8 cellular contexts compared by ENCODE assay signal in genomic region chr19:14118165-14119051, GRCh38. TPM values are rescaled to one million over a fixed set of nuclear protein-coding genes. Genes with fewer than 3 reads are reported as not detected.
DNase-seq lines count a peak whose midpoint lies in the region; ATAC-seq and TF ChIP-seq lines count a peak whose summit lies in the region.

No MANE protein-coding gene starts in this region.

- no peaks in the 10 kb centered on the region; the same call in 1 of the 2 replicates for H3K9me3 ChIP-seq in AG04450 (ENCODE audit: control insufficient read depth, insufficient read depth, low read length)
- no peaks in the 10 kb centered on the region for H3K9me3 ChIP-seq in HUES64 (ENCODE audit: insufficient read depth, low read depth, low read length)
- no peaks in the 10 kb centered on the region for H3K9me3 ChIP-seq in iPS-15b (ENCODE audit: control insufficient read depth, insufficient read depth, low read length)

- no peak for DNase-seq in AG04450 (ENCODE audit: low read depth, low spot score)
- DNase-seq in SKM-1 treated with dmso at 0.1 percent for 144 hours (lab: John Stamatoyannopoulos, UW; ENCODE audit: unreplicated experiment): peak; percentile 89
- peak; percentile 9 for DNase-seq in retinal pigment epithelial cell (ENCODE audit: low read depth)
- no peak for DNase-seq in hepatic stellate cell (ENCODE audit: low spot score)

- no peak for TF ChIP-seq CTCF in AG04450 (IDR thresholded peaks at IDR 0.05; ENCODE audit: low read depth, low read length)
- TF ChIP-seq CTCF in brain (conservative IDR thresholded peaks at IDR 0.05): no peak
- no peak for TF ChIP-seq CTCF in retinal pigment epithelial cell (conservative IDR thresholded peaks at IDR 0.05; ENCODE audit: low read depth, low read length)

- POLR2A ChIA-PET in AG04450 (lab: Yijun Ruan, JAX): interaction anchor here (0.5 to 1.2 kb wide), 6 partner anchors 12 to 286 kb away, joined by 3 to 6 read pairs (median 4); partner anchors contain the start of gene ASF1B

- CTCF ChIA-PET in AG04450 (lab: Charles Lee): interaction anchor here (1.5 kb wide), 1 partner anchor 18 kb away, joined by 7 read pairs; the partner anchor contains the start of gene ASF1B

- H3K27me3 ChIP-seq in AG04450 (ENCODE audit: control insufficient read depth, insufficient read depth, low read length) (no peaks in the 10 kb centered on the region), HUES64 (ENCODE audit: insufficient read depth, low read length) (no peaks in the 10 kb centered on the region), iPS-15b (ENCODE audit: control insufficient read depth, insufficient read depth, low read length) (no peaks in the 10 kb centered on the region)

- 13% methylated on average over 59 of the region's 61 CpGs for WGBS in HUES64

- H3K27me3 Mint-ChIP-seq in brain: peaks cover 7% of the 10 kb centered on the region

- H3K36me3 Mint-ChIP-seq in brain: no peaks in the 10 kb centered on the region

- no peaks in the 10 kb centered on the region for H3K9me3 Mint-ChIP-seq in brain

- peak; percentile 37 for ATAC-seq in GM18907 (IDR thresholded peaks at IDR 0.05; ENCODE audit: unreplicated experiment)

- H3K4me3 Mint-ChIP-seq in brain: peak overlapping the region; percentile 88 to 96 (median 91)

- peaks cover 10% of the 10 kb centered on the region for H3K4me1 ChIP-seq in HUES64 (ENCODE audit: insufficient read depth, low read length)
- peaks cover 5% of the 10 kb centered on the region for H3K4me1 ChIP-seq in iPS-15b (ENCODE audit: control insufficient read depth, insufficient read depth, low read length)

- H3K4me3 ChIP-seq in AG04450 (ENCODE audit: low read depth, low read length) (peak overlapping the region; percentile 55), HUES64 (ENCODE audit: low read length) (peak overlapping the region; percentile 61), iPS-15b (ENCODE audit: low read depth, low read length) (peak overlapping the region; percentile 74), retinal pigment epithelial cell (ENCODE audit: low read length) (peak overlapping the region; percentile 48)

- peaks cover 47% of the 10 kb centered on the region for H3K4me1 Mint-ChIP-seq in brain

- H3K36me3 ChIP-seq in HUES64 (ENCODE audit: insufficient read depth, low read length): peaks cover 12% of the 10 kb centered on the region
- H3K36me3 ChIP-seq in iPS-15b (ENCODE audit: control insufficient read depth, insufficient read depth, low read length): peaks cover 10% of the 10 kb centered on the region

- H3K27ac ChIP-seq in AG04450 (ENCODE audit: low read depth, low read length): peak overlapping the region; percentile 97
- peak overlapping the region; percentile 89 for H3K27ac ChIP-seq in HUES64 (ENCODE audit: low read depth, low read length)

- H3K27ac Mint-ChIP-seq in brain: peak overlapping the region; percentile 96 to 99 (median 99)

- H3K9ac ChIP-seq in HUES64 (ENCODE audit: low read depth, low read length) (peak overlapping the region; percentile 74), iPS-15b (ENCODE audit: low read depth, low read length) (peak overlapping the region; percentile 61)

RNA-seq across cellular contexts. Expression of gene PRKACA, which starts 0.8 kb away (rescaled TPM):
- polyA plus RNA-seq in AG04450 (2011; rRNA removed) (17.9 and 25.1 TPM in 2 replicates), brain (ENCODE audit: insufficient read depth, low read depth, low replicate concordance) (235 TPM)
- 21.6 and 26.0 TPM in 2 replicates for polyA minus RNA-seq in AG04450 (2011; rRNA and poly(A)+ RNA removed)
- polyA plus RNA-seq in HUES64 (2013, experiment 1 of 2): 34.4 TPM
- 43.0 TPM for polyA plus RNA-seq in HUES64 (2013, experiment 2 of 2)

RNA-seq across cellular contexts. Expression of gene ASF1B, which starts 18.0 kb away (rescaled TPM):
- polyA plus RNA-seq in AG04450 (2011; rRNA removed) (2.8 and 2.9 TPM in 2 replicates), brain (ENCODE audit: insufficient read depth, low read depth, low replicate concordance) (127 TPM)
- 2.9 and 3.7 TPM in 2 replicates for polyA minus RNA-seq in AG04450 (2011; rRNA and poly(A)+ RNA removed)
- polyA plus RNA-seq in HUES64 (2013, experiment 1 of 2): 33.9 TPM
- polyA plus RNA-seq in HUES64 (2013, experiment 2 of 2): 33.5 TPM

RNA-seq across cellular contexts. Expression of gene SAMD1, which starts 27.9 kb away (rescaled TPM):
- polyA plus RNA-seq in AG04450 (2011; rRNA removed) (5.1 and 6.5 TPM in 2 replicates), brain (ENCODE audit: insufficient read depth, low read depth, low replicate concordance) (168 TPM)
- 5.6 and 6.4 TPM in 2 replicates for polyA minus RNA-seq in AG04450 (2011; rRNA and poly(A)+ RNA removed)
- 51.0 TPM for polyA plus RNA-seq in HUES64 (2013, experiment 1 of 2)
- polyA plus RNA-seq in HUES64 (2013, experiment 2 of 2): 57.8 TPM

RNA-seq across cellular contexts. Expression of gene C19orf67, which starts 32.8 kb away (rescaled TPM):
- polyA plus RNA-seq in AG04450 (2011; rRNA removed): not detected in 2 replicates
- not detected in 2 replicates for polyA minus RNA-seq in AG04450 (2011; rRNA and poly(A)+ RNA removed)
- not detected for polyA plus RNA-seq in HUES64 (2013, experiment 1 of 2)
- not detected for polyA plus RNA-seq in HUES64 (2013, experiment 2 of 2)
- not detected for polyA plus RNA-seq in brain (ENCODE audit: insufficient read depth, low read depth, low replicate concordance)

RNA-seq across cellular contexts. Expression of gene MISP3, which starts 45.8 kb away (rescaled TPM):
- 0.27 and 0.56 TPM in 2 replicates for polyA plus RNA-seq in AG04450 (2011; rRNA removed)
- polyA minus RNA-seq in AG04450 (2011; rRNA and poly(A)+ RNA removed): not detected in 2 replicates
- 0.55 TPM for polyA plus RNA-seq in HUES64 (2013, experiment 1 of 2)
- polyA plus RNA-seq in HUES64 (2013, experiment 2 of 2): 0.70 TPM
- 22.6 TPM for polyA plus RNA-seq in brain (ENCODE audit: insufficient read depth, low read depth, low replicate concordance)

Comparison
In these comparisons a context has a peak if more than half of its experiments do, and no peak if none do; other contexts are left out.
1. DNase-seq: peak in SKM-1 treated with dmso at 0.1 percent for 144 hours (single experiment) and retinal pigment epithelial cell (single experiment); none in AG04450 (single experiment) and hepatic stellate cell (single experiment).
2. RNA of gene ASF1B, which starts 18.0 kb away (polyA plus RNA-seq): 127 TPM in brain (single experiment); 2.8 to 2.9 TPM in AG04450; every median in the first group is over 10 times any median in the second.
3. RNA of gene SAMD1, which starts 27.9 kb away (polyA plus RNA-seq): 168 TPM in brain (single experiment); 5.1 to 6.5 TPM in AG04450; every median in the first group is over 10 times any median in the second.
4. Peak in every context shown above with its lines, with median percentiles within 50 percentile points of each other: H3K4me3 ChIP-seq.